ENCODE assay signal across 10 cellular contexts in the genomic region with DNA sequence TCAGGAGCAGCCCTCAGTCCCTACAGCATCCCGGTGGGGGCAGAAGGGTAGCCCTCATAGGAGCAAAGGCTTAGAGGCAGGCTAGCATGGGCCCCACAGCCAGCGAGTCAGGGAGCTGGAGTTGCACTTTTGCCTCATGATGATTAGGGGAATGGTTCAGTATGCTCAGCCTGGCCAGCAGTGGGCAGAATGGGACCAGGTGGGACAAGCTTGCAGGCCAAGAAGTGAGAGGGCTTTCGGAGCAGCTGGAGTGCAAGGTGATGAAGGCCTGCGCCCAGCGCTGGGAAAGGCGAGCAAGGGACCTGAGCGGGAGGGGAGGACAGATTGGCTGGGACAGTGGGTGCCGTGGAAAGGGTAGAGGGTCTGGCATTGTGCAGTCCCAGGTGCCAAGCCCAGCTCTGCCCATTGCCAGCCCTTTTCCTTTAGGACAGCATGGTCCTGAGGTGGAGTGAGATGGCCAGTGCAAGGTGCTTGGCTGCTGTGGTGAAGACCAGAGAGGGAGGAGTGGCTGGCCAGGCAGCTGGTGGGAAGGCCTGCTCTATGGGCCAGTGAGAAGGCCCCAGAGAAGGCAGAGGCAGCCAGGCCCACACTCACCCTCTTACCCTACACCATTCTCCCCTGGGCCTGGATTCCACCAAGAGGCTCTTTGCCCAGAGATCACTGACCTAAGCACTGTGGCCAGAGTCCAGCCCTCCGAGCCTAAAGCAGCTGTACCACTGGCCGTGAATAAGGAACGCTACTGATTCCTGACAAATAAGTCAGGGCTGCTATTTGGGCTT. TPM values are rescaled to one million over a fixed set of nuclear protein-coding genes. Genes with fewer than 3 reads are reported as not detected.
DNase-seq lines count a peak whose midpoint lies in the region; TF ChIP-seq lines count a peak whose summit lies in the region.
"Had no signal": no experiment of that assay in that cellular context is flagged by ENCODE, and none has a peak within 500 bp of the region (broad histone marks: within the 10 kb centered on the region; RNA-seq: fewer than 3 reads in every experiment).

No MANE protein-coding gene starts in this region.

- TF ChIP-seq EP300 in sigmoid colon (IDR thresholded peaks at IDR 0.05) = no peak

- H3K27ac ChIP-seq in WERI-Rb-1 (no peak overlapping the region), sigmoid colon (no peak overlapping the region)
- H3K27ac ChIP-seq: skin epidermis had no signal

- WGBS in sigmoid colon, 2 donors = 91 to 95% methylated on average over 11 of the region's 11 CpGs

- TF ChIP-seq CTCF in GM13976 (IDR thresholded peaks at IDR 0.05; ENCODE audit: borderline replicate concordance, control extremely low read depth, extremely low read depth, insufficient read depth, missing control alignments) = peak; percentile 25
- TF ChIP-seq CTCF in WERI-Rb-1 (IDR thresholded peaks at IDR 0.05; ENCODE audit: low read depth, low read length) = peak; percentile 60
- TF ChIP-seq CTCF in sigmoid colon (IDR thresholded peaks at IDR 0.05) = peak; percentile 38 to 58 (median 49)

- H3K4me1 ChIP-seq in sigmoid colon = peaks cover 0 to 16% (median 15%) of the 10 kb centered on the region in 4 donors

- H3K4me3 ChIP-seq in WERI-Rb-1 (ENCODE audit: low read depth, low read length) (no peak overlapping the region), sigmoid colon (no peak overlapping the region)
- H3K4me3 ChIP-seq: skin epidermis had no signal

- intact Hi-C loops in sigmoid colon (cut with DNase I) = loop anchor here (1.0 kb wide), 1 partner anchor 42 kb away; no protein-coding TSS in a partner anchor

- H3K9me3 ChIP-seq in WERI-Rb-1 (ENCODE audit: severe bottlenecking) (no peaks in the 10 kb centered on the region), sigmoid colon (no peaks in the 10 kb centered on the region)

- in situ Hi-C loops in GM13976 (cut with MboI; ENCODE audit: low sequenced_read_pairs, unreplicated experiment) = no loop called here

- peaks cover 53% of the 10 kb centered on the region for H3K36me3 ChIP-seq in WERI-Rb-1
- peaks cover 0 to 36% (median 6%) of the 10 kb centered on the region in 4 donors for H3K36me3 ChIP-seq in sigmoid colon

- H3K27me3 ChIP-seq in WERI-Rb-1 (ENCODE audit: insufficient read depth, low read depth, severe bottlenecking) (no peaks in the 10 kb centered on the region), sigmoid colon (no peaks in the 10 kb centered on the region)

- TF ChIP-seq POLR2A in sigmoid colon (IDR thresholded peaks at IDR 0.05) = no peak

- DNase-seq in GM13976 (ENCODE audit: low spot score) = no peak
- peak; percentile 28 for DNase-seq in WERI-Rb-1
- DNase-seq in fibroblast of peridontal ligament (ENCODE audit: extremely low read depth) = peak; percentile 58
- DNase-seq in sigmoid colon = peak; percentile 75
- DNase-seq in midbrain (lab: John Stamatoyannopoulos, UW) = no peak
- no peak for DNase-seq in NCI-H2081 treated with DMSO at 0.1 percent for 48 hours (lab: John Stamatoyannopoulos, UW)
- DNase-seq in activated CD4-positive, CD25-positive, alpha-beta regulatory T cell treated with anti-CD3 and anti-CD28 coated beads, Interleukin-2, amount 50 U/mL, for 72 hours = no peak
- DNase-seq in HK-2 (ENCODE audit: unreplicated experiment) = no peak
- DNase-seq: OCI-M1 had no signal

RNA-seq across cellular contexts. Expression of gene SUSD2, which starts 47.9 kb away (rescaled TPM):
- total RNA-seq in sigmoid colon = 1 to 10 TPM; 1.2 to 8.6 (median 3.8) TPM
- 1 to 10 TPM in 1 of 3 donors, not detected in 2; 2.6 TPM for polyA plus RNA-seq in sigmoid colon

Comparison
In these comparisons a context has a peak if more than half of its experiments do, and no peak if none do; other contexts are left out.
1. DNase-seq: peak in WERI-Rb-1 (single experiment), fibroblast of peridontal ligament (single experiment) and sigmoid colon (single experiment); none in GM13976 (single experiment), midbrain (single experiment), NCI-H2081 treated with DMSO at 0.1 percent for 48 hours (single experiment), activated CD4-positive, CD25-positive, alpha-beta regulatory T cell treated with anti-CD3 and anti-CD28 coated beads, Interleukin-2, amount 50 U/mL, for 72 hours (single experiment) and HK-2 (single experiment).
2. Peak in every context shown above with its lines, with median percentiles within 50 percentile points of each other: CTCF ChIP-seq.